In genomic region chr1:43414634-43415223, GRCh38 we compare ENCODE assay signal across 2 cellular contexts.
TF ChIP-seq lines count a peak whose summit lies in the region.

No MANE protein-coding gene starts in this region.

TF ChIP-seq in K562, 482 proteins besides CTCF, POLR2A, EP300 and RAD21 (continues in another document):
- TF ChIP-seq FOXA1 (IDR thresholded peaks at IDR 0.05; ENCODE audit: borderline replicate concordance) (no peak), ZNF41 (CRISPR knock-in tag; conservative IDR thresholded peaks at IDR 0.05) (0 out of 2 replicates have a peak, but pooled peaks have one; percentile 26), SMARCA4 (IDR thresholded peaks at IDR 0.05) (0 out of 2 replicates have a peak, but pooled peaks have one; percentile 27), DPF2 (IDR thresholded peaks at IDR 0.05) (peak; percentile 67), KDM1A (IDR thresholded peaks at IDR 0.05) (peak; percentile 76 to 81), ZBTB7A (IDR thresholded peaks at IDR 0.05; ENCODE audit: borderline replicate concordance, control insufficient read depth, low read depth, low read length) (peak; percentile 55; the same call in 1 of the 2 replicates), E2F3 (CRISPR knock-in tag; IDR thresholded peaks at IDR 0.05) (no peak), SRSF9 (IDR thresholded peaks at IDR 0.05; ENCODE audit: borderline replicate concordance, low read depth, low read length) (no peak), ZBTB12 (CRISPR knock-in tag; IDR thresholded peaks at IDR 0.05) (0 out of 2 replicates have a peak, but pooled peaks have one; percentile 27), PHB2 (IDR thresholded peaks at IDR 0.05; ENCODE audit: low read depth) (no peak), ZNF263 (CRISPR knock-in tag; IDR thresholded peaks at IDR 0.05; ENCODE audit: borderline replicate concordance) (peak; percentile 53; the same call in 1 of the 2 replicates), HDAC2 (IDR thresholded peaks at IDR 0.05) (peak; percentile 56; the same call in 1 of the 2 replicates), ZKSCAN3 (CRISPR knock-in tag; IDR thresholded peaks at IDR 0.05) (no peak), HDAC1 (IDR thresholded peaks at IDR 0.05) (0 out of 4 replicates have a peak, but pooled peaks of 1 of the 2 experiments have one; percentile 35), MTA1 (IDR thresholded peaks at IDR 0.05; ENCODE audit: borderline replicate concordance) (peak; percentile 30; the same call in 1 of the 2 replicates), CXXC5 (CRISPR knock-in tag; IDR thresholded peaks at IDR 0.05) (peak; percentile 19; the same call in 1 of the 2 replicates), NR2C1 (IDR thresholded peaks at IDR 0.05) (no peak), NR2C1 (tag; IDR thresholded peaks at IDR 0.05) (peak; percentile 64), ILF3 (IDR thresholded peaks at IDR 0.05; ENCODE audit: borderline replicate concordance) (peak; percentile 63; the same call in 1 of the 2 replicates), RFX1 (IDR thresholded peaks at IDR 0.05) (peak; percentile 28)
- TF ChIP-seq, protein P1, sequence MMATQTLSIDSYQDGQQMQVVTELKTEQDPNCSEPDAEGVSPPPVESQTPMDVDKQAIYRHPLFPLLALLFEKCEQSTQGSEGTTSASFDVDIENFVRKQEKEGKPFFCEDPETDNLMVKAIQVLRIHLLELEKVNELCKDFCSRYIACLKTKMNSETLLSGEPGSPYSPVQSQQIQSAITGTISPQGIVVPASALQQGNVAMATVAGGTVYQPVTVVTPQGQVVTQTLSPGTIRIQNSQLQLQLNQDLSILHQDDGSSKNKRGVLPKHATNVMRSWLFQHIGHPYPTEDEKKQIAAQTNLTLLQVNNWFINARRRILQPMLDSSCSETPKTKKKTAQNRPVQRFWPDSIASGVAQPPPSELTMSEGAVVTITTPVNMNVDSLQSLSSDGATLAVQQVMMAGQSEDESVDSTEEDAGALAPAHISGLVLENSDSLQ (IDR thresholded peaks at IDR 0.05) = 0 out of 2 replicates have a peak, but pooled peaks have one; percentile 22
- TF ChIP-seq, protein P2, sequence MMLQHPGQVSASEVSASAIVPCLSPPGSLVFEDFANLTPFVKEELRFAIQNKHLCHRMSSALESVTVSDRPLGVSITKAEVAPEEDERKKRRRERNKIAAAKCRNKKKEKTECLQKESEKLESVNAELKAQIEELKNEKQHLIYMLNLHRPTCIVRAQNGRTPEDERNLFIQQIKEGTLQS (IDR thresholded peaks at IDR 0.05) = peak; percentile 60; the same call in 1 of the 2 replicates
- TF ChIP-seq, protein P2 (CRISPR knock-in tag; conservative IDR thresholded peaks at IDR 0.05) = 0 out of 2 replicates have a peak, but pooled peaks have one; percentile 54
- TF ChIP-seq, protein P3, sequence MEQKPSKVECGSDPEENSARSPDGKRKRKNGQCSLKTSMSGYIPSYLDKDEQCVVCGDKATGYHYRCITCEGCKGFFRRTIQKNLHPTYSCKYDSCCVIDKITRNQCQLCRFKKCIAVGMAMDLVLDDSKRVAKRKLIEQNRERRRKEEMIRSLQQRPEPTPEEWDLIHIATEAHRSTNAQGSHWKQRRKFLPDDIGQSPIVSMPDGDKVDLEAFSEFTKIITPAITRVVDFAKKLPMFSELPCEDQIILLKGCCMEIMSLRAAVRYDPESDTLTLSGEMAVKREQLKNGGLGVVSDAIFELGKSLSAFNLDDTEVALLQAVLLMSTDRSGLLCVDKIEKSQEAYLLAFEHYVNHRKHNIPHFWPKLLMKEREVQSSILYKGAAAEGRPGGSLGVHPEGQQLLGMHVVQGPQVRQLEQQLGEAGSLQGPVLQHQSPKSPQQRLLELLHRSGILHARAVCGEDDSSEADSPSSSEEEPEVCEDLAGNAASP (IDR thresholded peaks at IDR 0.05) = no peak
- TF ChIP-seq, protein P4, sequence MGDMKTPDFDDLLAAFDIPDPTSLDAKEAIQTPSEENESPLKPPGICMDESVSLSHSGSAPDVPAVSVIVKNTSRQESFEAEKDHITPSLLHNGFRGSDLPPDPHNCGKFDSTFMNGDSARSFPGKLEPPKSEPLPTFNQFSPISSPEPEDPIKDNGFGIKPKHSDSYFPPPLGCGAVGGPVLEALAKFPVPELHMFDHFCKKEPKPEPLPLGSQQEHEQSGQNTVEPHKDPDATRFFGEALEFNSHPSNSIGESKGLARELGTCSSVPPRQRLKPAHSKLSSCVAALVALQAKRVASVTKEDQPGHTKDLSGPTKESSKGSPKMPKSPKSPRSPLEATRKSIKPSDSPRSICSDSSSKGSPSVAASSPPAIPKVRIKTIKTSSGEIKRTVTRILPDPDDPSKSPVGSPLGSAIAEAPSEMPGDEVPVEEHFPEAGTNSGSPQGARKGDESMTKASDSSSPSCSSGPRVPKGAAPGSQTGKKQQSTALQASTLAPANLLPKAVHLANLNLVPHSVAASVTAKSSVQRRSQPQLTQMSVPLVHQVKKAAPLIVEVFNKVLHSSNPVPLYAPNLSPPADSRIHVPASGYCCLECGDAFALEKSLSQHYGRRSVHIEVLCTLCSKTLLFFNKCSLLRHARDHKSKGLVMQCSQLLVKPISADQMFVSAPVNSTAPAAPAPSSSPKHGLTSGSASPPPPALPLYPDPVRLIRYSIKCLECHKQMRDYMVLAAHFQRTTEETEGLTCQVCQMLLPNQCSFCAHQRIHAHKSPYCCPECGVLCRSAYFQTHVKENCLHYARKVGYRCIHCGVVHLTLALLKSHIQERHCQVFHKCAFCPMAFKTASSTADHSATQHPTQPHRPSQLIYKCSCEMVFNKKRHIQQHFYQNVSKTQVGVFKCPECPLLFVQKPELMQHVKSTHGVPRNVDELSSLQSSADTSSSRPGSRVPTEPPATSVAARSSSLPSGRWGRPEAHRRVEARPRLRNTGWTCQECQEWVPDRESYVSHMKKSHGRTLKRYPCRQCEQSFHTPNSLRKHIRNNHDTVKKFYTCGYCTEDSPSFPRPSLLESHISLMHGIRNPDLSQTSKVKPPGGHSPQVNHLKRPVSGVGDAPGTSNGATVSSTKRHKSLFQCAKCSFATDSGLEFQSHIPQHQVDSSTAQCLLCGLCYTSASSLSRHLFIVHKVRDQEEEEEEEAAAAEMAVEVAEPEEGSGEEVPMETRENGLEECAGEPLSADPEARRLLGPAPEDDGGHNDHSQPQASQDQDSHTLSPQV (IDR thresholded peaks at IDR 0.05) = no peak

TF ChIP-seq in GM12891, 5 proteins besides CTCF, POLR2A, EP300 and RAD21:
- TF ChIP-seq PAX5 (IDR thresholded peaks at IDR 0.05; ENCODE audit: insufficient read depth, low read length, severe bottlenecking) = no peak
- TF ChIP-seq TAF1 (IDR thresholded peaks at IDR 0.05; ENCODE audit: low read depth, low read length) = no peak
- TF ChIP-seq POLR2AphosphoS5 (IDR thresholded peaks at IDR 0.05; ENCODE audit: low read depth, low read length) = no peak
- no peak for TF ChIP-seq POU2F2 (IDR thresholded peaks at IDR 0.05; ENCODE audit: low read depth, low read length)
- no peak for TF ChIP-seq SPI1 (IDR thresholded peaks at IDR 0.05; ENCODE audit: low read depth, low read length)
